11 cellular contexts compared by ENCODE assay signal in genomic region chr9:125760537-125760936, GRCh38.
"Had no signal": no experiment of that assay in that cellular context is flagged by ENCODE, and none has a peak within 500 bp of the region (broad histone marks: within the 10 kb centered on the region; RNA-seq: fewer than 3 reads in every experiment).

No MANE protein-coding gene starts in this region.

- H3K4me3 ChIP-seq: hepatocyte had no signal

- H3K27ac Mint-ChIP-seq: nephron; stimulated activated naive CD8-positive, alpha-beta T cell treated with anti-CD3 and anti-CD28 coated beads, Interleukin-15, Interleukin-2, amounts not matched to agents 100 ng/mL and 50 ng/mL, for 24 hours; type B pancreatic cell had no signal

- DNase-seq: activated CD4-positive, alpha-beta T cell treated with anti-CD3 and anti-CD28 coated beads for 1 hour; activated CD4-positive, alpha-beta T cell treated with anti-CD3 and anti-CD28 coated beads, Interleukin-2, amount 50 U/mL, for 4 hours; activated naive CD4-positive, alpha-beta T cell; activated T-cell treated with anti-CD3 and anti-CD28 coated beads for 4 hours; aorta had no signal

- H3K27me3 Mint-ChIP-seq: type B pancreatic cell had no signal

- H3K27me3 ChIP-seq: breast epithelium had no signal

- ATAC-seq: sciatic nerve had no signal

- H3K9me3 Mint-ChIP-seq: nephron; stimulated activated naive CD8-positive, alpha-beta T cell treated with anti-CD3 and anti-CD28 coated beads, Interleukin-15, Interleukin-2, amounts not matched to agents 100 ng/mL and 50 ng/mL, for 24 hours; type B pancreatic cell had no signal

- H3K36me3 Mint-ChIP-seq: type B pancreatic cell had no signal

- H3K4me1 ChIP-seq: breast epithelium had no signal

- H3K27ac ChIP-seq: breast epithelium, hepatocyte had no signal

- H3K9me3 ChIP-seq: breast epithelium had no signal

- H3K36me3 ChIP-seq: breast epithelium had no signal
